26 cellular contexts compared by ENCODE assay signal in genomic region chr4:187992971-187993370, GRCh38. TPM values are rescaled to one million over a fixed set of nuclear protein-coding genes. Genes with fewer than 3 reads are reported as not detected.
"Had no signal": no experiment of that assay in that cellular context is flagged by ENCODE, and none has a peak within 500 bp of the region (broad histone marks: within the 10 kb centered on the region; RNA-seq: fewer than 3 reads in every experiment).

No MANE protein-coding gene starts in this region.

- ATAC-seq: activated CD4-positive, CD25-positive, alpha-beta regulatory T cell treated with anti-CD3 and anti-CD28 coated beads, Interleukin-2, amount 50 U/mL, for 24 hours; activated CD8-positive, alpha-beta T cell treated with anti-CD3 and anti-CD28 coated beads, Interleukin-2, amount 10 ng/mL, durations not matched to agents 7 days and 5 days; Panc1 had no signal

- H3K4me3 Mint-ChIP-seq: activated CD8-positive, alpha-beta T cell treated with anti-CD3 and anti-CD28 coated beads, Interleukin-2, amount 10 ng/mL, durations not matched to agents 7 days and 5 days; activated naive CD4-positive, alpha-beta T cell treated with anti-CD3 and anti-CD28 coated beads, Interleukin-2, amount 10 ng/mL, durations not matched to agents 7 days and 5 days; activated naive CD8-positive, alpha-beta T cell treated with anti-CD3 and anti-CD28 coated beads for 36 hours; activated T-cell treated with anti-CD3 and anti-CD28 coated beads, Interleukin-2, amount 50 U/mL, for 24 hours had no signal

- H3K27me3 ChIP-seq: brain microvascular endothelial cell, SJCRH30 had no signal

- H3K27ac ChIP-seq: brain microvascular endothelial cell, cardiac muscle cell, RWPE1, SJCRH30, WERI-Rb-1 had no signal

- H3K4me3 ChIP-seq: cardiac muscle cell, SJCRH30 had no signal

- DNase-seq: activated CD4-positive, alpha-beta T cell treated with anti-CD3 and anti-CD28 coated beads for 48 hours; activated CD4-positive, alpha-beta T cell treated with anti-CD3 and anti-CD28 coated beads, Interleukin-2, amount 50 U/mL, for 4 hours; activated CD8-positive, alpha-beta T cell treated with anti-CD3 and anti-CD28 coated beads, Interleukin-2, amount 10 ng/mL, durations not matched to agents 7 days and 5 days; activated effector memory CD4-positive, alpha-beta T cell treated with anti-CD3 and anti-CD28 coated beads, Interleukin-2, amount 50 U/mL, for 16 hours; activated naive CD4-positive, alpha-beta T cell treated with anti-CD3 and anti-CD28 coated beads, Interleukin-2, amount 10 ng/mL, durations not matched to agents 7 days and 5 days; activated naive CD8-positive, alpha-beta T cell treated with anti-CD3 and anti-CD28 coated beads for 36 hours; activated T-cell treated with anti-CD3 and anti-CD28 coated beads, Interleukin-2, amount 50 U/mL, for 24 hours; brain microvascular endothelial cell; MM.1S; NCI-H1105 treated with DMSO at 0.1 percent for 48 hours; NCI-H1436 treated with DMSO at 0.1 percent for 48 hours; NCI-H187 treated with DMSO at 0.1 percent for 48 hours; NCI-H2171; NCI-H2227 treated with DMSO at 0.1 percent for 48 hours; NCI-H526; NCI-H774; Right ventricle myocardium superior; SJCRH30; SK-N-SH; T-helper 1 cell; WERI-Rb-1 had no signal

- H3K36me3 ChIP-seq: brain microvascular endothelial cell, cardiac muscle cell, SJCRH30, WERI-Rb-1 had no signal

- H3K4me1 ChIP-seq: SJCRH30 had no signal

- H3K36me3 Mint-ChIP-seq: activated naive CD4-positive, alpha-beta T cell treated with anti-CD3 and anti-CD28 coated beads, Interleukin-2, amount 10 ng/mL, durations not matched to agents 7 days and 5 days had no signal

- H3K4me2 ChIP-seq: SK-N-SH had no signal

- H3K4me1 Mint-ChIP-seq: activated naive CD4-positive, alpha-beta T cell treated with anti-CD3 and anti-CD28 coated beads, Interleukin-2, amount 10 ng/mL, durations not matched to agents 7 days and 5 days; activated naive CD8-positive, alpha-beta T cell treated with anti-CD3 and anti-CD28 coated beads for 36 hours had no signal

- H3K9me2 ChIP-seq: SK-N-SH had no signal

- H3K9me3 ChIP-seq: SJCRH30, SK-N-SH had no signal

- H3K27ac Mint-ChIP-seq: activated CD8-positive, alpha-beta T cell treated with anti-CD3 and anti-CD28 coated beads, Interleukin-2, amount 10 ng/mL, durations not matched to agents 7 days and 5 days; activated naive CD4-positive, alpha-beta T cell treated with anti-CD3 and anti-CD28 coated beads, Interleukin-2, amount 10 ng/mL, durations not matched to agents 7 days and 5 days; activated naive CD8-positive, alpha-beta T cell treated with anti-CD3 and anti-CD28 coated beads for 36 hours; activated T-cell treated with anti-CD3 and anti-CD28 coated beads, Interleukin-2, amount 50 U/mL, for 24 hours had no signal

- H3K9ac ChIP-seq: SK-N-SH had no signal

RNA-seq across cellular contexts. Expression of gene ZFP42, which starts 2.6 kb away (rescaled TPM):
- total RNA-seq: activated CD8-positive, alpha-beta T cell treated with anti-CD3 and anti-CD28 coated beads, Interleukin-2, amount 10 ng/mL, durations not matched to agents 7 days and 5 days; activated naive CD8-positive, alpha-beta T cell treated with anti-CD3 and anti-CD28 coated beads for 36 hours; OCI-LY7; Right ventricle myocardium superior; SJCRH30 had no signal
- polyA plus RNA-seq: cardiac muscle cell, SK-N-SH had no signal
